In genomic region chr1:7507620-7508019, GRCh38 we compare ENCODE assay signal across 2 cellular contexts.
TF ChIP-seq lines count a peak whose summit lies in the region.

No MANE protein-coding gene starts in this region.

TF ChIP-seq in IMR-90, 13 proteins besides CTCF, POLR2A, EP300 and RAD21:
- no peak for TF ChIP-seq NFE2L2 (IDR thresholded peaks at IDR 0.05; ENCODE audit: low read depth, low read length)
- TF ChIP-seq RCOR1 (IDR thresholded peaks at IDR 0.05; ENCODE audit: insufficient replicate concordance, low read length) = no peak
- TF ChIP-seq MXI1 (IDR thresholded peaks at IDR 0.05; ENCODE audit: borderline replicate concordance, low read depth, low read length) = no peak

TF ChIP-seq in H1, 55 proteins besides CTCF, POLR2A, EP300 and RAD21:
- TF ChIP-seq SRF (IDR thresholded peaks at IDR 0.05; ENCODE audit: low read depth, low read length) = no peak
- no peak for TF ChIP-seq SP1 (IDR thresholded peaks at IDR 0.05; ENCODE audit: low read depth, low read length)
- TF ChIP-seq MAFK (IDR thresholded peaks at IDR 0.05; ENCODE audit: low read depth, low read length) = no peak
- no peak for TF ChIP-seq ATF3 (IDR thresholded peaks at IDR 0.05; ENCODE audit: insufficient read depth, low read depth, low read length)
- no peak for TF ChIP-seq POLR2AphosphoS5 (IDR thresholded peaks at IDR 0.05; ENCODE audit: low read depth, low read length)
